ENCODE assay signal across 10 cellular contexts in the genomic region with DNA sequence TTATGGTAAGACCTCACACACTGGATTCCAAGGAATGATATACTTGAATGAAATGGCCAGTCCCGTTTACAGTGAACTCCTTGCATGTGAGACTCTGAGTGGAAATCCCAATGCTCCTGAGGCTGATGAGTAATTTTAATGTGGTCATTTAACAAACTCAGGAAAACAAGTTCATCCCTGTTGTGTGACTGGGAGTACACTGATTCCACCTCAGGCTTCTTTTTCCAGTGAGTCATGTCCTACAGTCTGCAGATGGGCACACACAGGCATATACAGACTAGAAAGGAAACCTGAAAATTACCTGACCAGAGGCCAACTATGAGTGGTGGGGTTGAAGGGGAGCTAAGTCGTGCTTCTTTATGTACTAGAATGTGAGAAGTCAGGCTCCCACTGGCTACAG. TPM values are rescaled to one million over a fixed set of nuclear protein-coding genes. Genes with fewer than 3 reads are reported as not detected.
DNase-seq lines count a peak whose midpoint lies in the region; ATAC-seq, FAIRE-seq and TF ChIP-seq lines count a peak whose summit lies in the region.
"Had no signal": no experiment of that assay in that cellular context is flagged by ENCODE, and none has a peak within 500 bp of the region (broad histone marks: within the 10 kb centered on the region; RNA-seq: fewer than 3 reads in every experiment).

No MANE protein-coding gene starts in this region.

- FAIRE-seq in pancreas (lab: Jason Lieb, UNC) = no peak

- peak overlapping the region; percentile 50 for H3K4me3 ChIP-seq in PC-3 (ENCODE audit: low read length)
- H3K4me3 ChIP-seq in esophagus (ENCODE audit: low read depth in 1 of 2, low read length in 2 of 2) = no peak overlapping the region
- H3K4me3 ChIP-seq in pancreas = no peak overlapping the region
- H3K4me3 ChIP-seq: SK-N-MC had no signal

- peak overlapping the region; percentile 86 for H3K9ac ChIP-seq in PC-3 (ENCODE audit: low read length)

- intact Hi-C loops in PC-3 (cut with micrococcal nuclease) (loop anchor here (5.0 kb wide), 1 partner anchor 487 kb away; no protein-coding TSS in a partner anchor), pancreas (cut with DNase I) (no loop called here)

- peaks cover 10% of the 10 kb centered on the region for H3F3A ChIP-seq in PC-3 (ENCODE audit: low read length, unreplicated experiment)

- H3K79me2 ChIP-seq in PC-3 (ENCODE audit: low read length) = peaks cover 77% of the 10 kb centered on the region

- H3K36me3 ChIP-seq in PC-3 (ENCODE audit: low read depth, low read length) = no peaks in the 10 kb centered on the region
- no peaks in the 10 kb centered on the region for H3K36me3 ChIP-seq in esophagus (ENCODE audit: control insufficient read depth in 2 of 2, insufficient read depth in 2 of 2, low read length in 1 of 2)
- no peaks in the 10 kb centered on the region for H3K36me3 ChIP-seq in pancreas

- no peaks in the 10 kb centered on the region for H3K9me3 ChIP-seq in PC-3 (ENCODE audit: low read length)
- no peaks in the 10 kb centered on the region for H3K9me3 ChIP-seq in esophagus (ENCODE audit: control insufficient read depth in 2 of 2, insufficient read depth in 1 of 2, low read depth in 1 of 2, low read length in 1 of 2)
- H3K9me3 ChIP-seq in pancreas = no peaks in the 10 kb centered on the region

- WGBS in esophagus, 2 donors = 27 to 54% methylated on average over 2 of the region's 2 CpGs
- 62 to 63% methylated on average over 2 of the region's 2 CpGs for WGBS in pancreas, 2 donors

- no TSS peak for BruUV-seq in PC-3 (replicated peaks; lab: Mats Ljungman, UMichigan)

- DNase-seq in AG20443 (ENCODE audit: low spot score) (peak; percentile 77), PC-3 (peak; percentile 87), pancreas (no peak), OCI-M2 (lab: John Stamatoyannopoulos, UW; ENCODE audit: unreplicated experiment) (no peak), 8988T (no peak)
- DNase-seq: activated effector memory CD4-positive, alpha-beta T cell treated with anti-CD3 and anti-CD28 coated beads, Interleukin-2, amount 50 U/mL, for 16 hours had no signal

- no peak overlapping the region for H2AFZ ChIP-seq in PC-3 (ENCODE audit: low read length)

- CTCF ChIA-PET in PC-3 (lab: Charles Lee) = interaction anchor here (0.8 kb wide), 1 partner anchor 9 kb away, joined by 3 read pairs; no protein-coding TSS in a partner anchor

- POLR2A ChIA-PET in PC-3 (lab: Charles Lee; ENCODE audit: unreplicated experiment) = no interaction called here

- TF ChIP-seq CTCF in PC-3 (conservative IDR thresholded peaks at IDR 0.05; ENCODE audit: low read depth, low read length) (no peak), pancreas (IDR thresholded peaks at IDR 0.05) (no peak)

- no peaks in the 10 kb centered on the region for H3K27me3 ChIP-seq in PC-3 (ENCODE audit: low read length)
- no peaks in the 10 kb centered on the region for H3K27me3 ChIP-seq in esophagus (ENCODE audit: control insufficient read depth in 1 of 2, insufficient read depth in 2 of 2, low read length in 2 of 2)
- no peaks in the 10 kb centered on the region for H3K27me3 ChIP-seq in pancreas

- H4K20me1 ChIP-seq in PC-3 (ENCODE audit: low read length) = no peaks in the 10 kb centered on the region

- ATAC-seq in PC-3 (peak; percentile 61), pancreas (peak; percentile 14 to 51 (median 25)), HG03280 (IDR thresholded peaks at IDR 0.05; ENCODE audit: unreplicated experiment) (no peak), HG03039 (IDR thresholded peaks at IDR 0.05; ENCODE audit: unreplicated experiment) (no peak)

- peak overlapping the region; percentile 100 for H3K27ac ChIP-seq in PC-3 (ENCODE audit: low read length)
- H3K27ac ChIP-seq in esophagus (ENCODE audit: low read depth in 2 of 2, low read length in 1 of 2) = peak overlapping the region; percentile 82 to 83
- peak overlapping the region; percentile 14 to 86 (median 56) for H3K27ac ChIP-seq in pancreas
- H3K27ac ChIP-seq: SK-N-MC had no signal

- H3K4me1 ChIP-seq in PC-3 (ENCODE audit: insufficient read depth, low read length) = peaks cover 83% of the 10 kb centered on the region
- peaks cover 4 to 15% of the 10 kb centered on the region in 2 donors for H3K4me1 ChIP-seq in esophagus (ENCODE audit: control insufficient read depth in 2 of 2, insufficient read depth in 2 of 2, low read length in 1 of 2)
- peaks cover 39 to 71% (median 45%) of the 10 kb centered on the region in 3 donors for H3K4me1 ChIP-seq in pancreas

- no peaks in the 10 kb centered on the region for H3K9me2 ChIP-seq in PC-3 (replicated peaks; ENCODE audit: low read length)

- peak overlapping the region; percentile 78 for H3K4me2 ChIP-seq in PC-3 (ENCODE audit: low read length)

RNA-seq across cellular contexts. Expression of a gene that starts 5.8 kb away (rescaled TPM):
- total RNA-seq in PC-3 (2014; rRNA removed) (86.1 and 99.0 TPM in 2 replicates), pancreas (10 to 100 TPM; 22.8 to 28.6 (median 24.8) TPM)
- polyA plus RNA-seq in esophagus (10 to 100 TPM; 75.6 to 88.4 TPM), pancreas (10 to 100 TPM; 13.8 to 22.0 TPM)

RNA-seq across cellular contexts. Expression of a gene that starts 53.4 kb away (rescaled TPM):
- total RNA-seq in PC-3 (2014; rRNA removed) (28.6 and 40.1 TPM in 2 replicates), pancreas (10 to 100 TPM; 14.8 to 30.5 (median 20.7) TPM)
- polyA plus RNA-seq in esophagus (10 to 100 TPM in 1 of 2 donors, 1 to 10 TPM in 1; 6.5 to 11.1 TPM), pancreas (10 to 100 TPM in 1 of 2 donors, 1 to 10 TPM in 1; 8.4 to 18.4 TPM)

Comparison
In these comparisons a context has a peak if more than half of its experiments do, and no peak if none do; other contexts are left out.
1. DNase-seq: peak in AG20443 (single experiment) and PC-3 (single experiment); none in pancreas (0 of 6), OCI-M2 (single experiment) and 8988T (single experiment).
2. ATAC-seq: peak in PC-3 (single experiment) and pancreas (4 of 4); none in HG03280 (single experiment) and HG03039 (single experiment).
3. Peak in every context shown above with its lines, with median percentiles within 50 percentile points of each other: H3K27ac ChIP-seq.